Comparison of ENCODE assay signal across 8 cellular contexts in genomic region chr16:68238029-68238345, GRCh38. TPM values are rescaled to one million over a fixed set of nuclear protein-coding genes. Genes with fewer than 3 reads are reported as not detected.
DNase-seq lines count a peak whose midpoint lies in the region; ATAC-seq and TF ChIP-seq lines count a peak whose summit lies in the region.

No MANE protein-coding gene starts in this region.

- ATAC-seq in HG02571 (IDR thresholded peaks at IDR 0.05; ENCODE audit: unreplicated experiment) (peak; percentile 9), GM21423 (IDR thresholded peaks at IDR 0.05; ENCODE audit: unreplicated experiment) (no peak), HG03354 (IDR thresholded peaks at IDR 0.05; ENCODE audit: poor library complexity, severe bottlenecking, unreplicated experiment) (no peak)

- peak overlapping the region; percentile 94 for H3K27ac ChIP-seq in AG04450 (ENCODE audit: low read depth, low read length)
- H3K27ac ChIP-seq in brain microvascular endothelial cell, result peak overlapping the region; percentile 67

- no peak for DNase-seq in AG04450 (ENCODE audit: low read depth, low spot score)
- DNase-seq in brain microvascular endothelial cell, result no peak
- no peak for DNase-seq in central memory CD4-positive, alpha-beta T cell
- DNase-seq in activated CD4-positive, alpha-beta T cell treated with anti-CD3 and anti-CD28 coated beads for 48 hours, result no peak

- in situ Hi-C loops in brain microvascular endothelial cell (cut with HindIII; ENCODE audit: low pct_ligation_motif_present, low sequenced_read_pairs), result no loop called here

- peak overlapping the region; percentile 67 for H3K4me3 ChIP-seq in AG04450 (ENCODE audit: low read depth, low read length)
- H3K4me3 ChIP-seq in brain microvascular endothelial cell (ENCODE audit: low read depth, low read length), result peak overlapping the region; percentile 61
- H3K4me3 ChIP-seq in mononuclear cell (ENCODE audit: low read length), result peak overlapping the region; percentile 54

- POLR2A ChIA-PET in AG04450 (lab: Yijun Ruan, JAX), result interaction anchor here (0.7 to 1.9 kb wide), 4 partner anchors 26 to 1370 kb away, joined by 3 to 13 read pairs (median 12); partner anchors contain the start of genes NFATC3, PRMT7, SLC7A6 and SLC7A6OS

- H3K9me3 ChIP-seq in AG04450 (ENCODE audit: control insufficient read depth, insufficient read depth, low read length) (peaks cover 7% of the 10 kb centered on the region; the same call in 1 of the 2 replicates), mononuclear cell (ENCODE audit: low read depth, low read length) (no peaks in the 10 kb centered on the region)

- peaks cover 40% of the 10 kb centered on the region for H3K4me1 ChIP-seq in mononuclear cell (ENCODE audit: insufficient read depth, low read length)

- H3K36me3 ChIP-seq in brain microvascular endothelial cell (replicated peaks), result no peaks in the 10 kb centered on the region

- CTCF ChIA-PET in AG04450 (lab: Charles Lee), result interaction anchor here (1.6 kb wide), 1 partner anchor 91 kb away, joined by 14 read pairs; no protein-coding TSS in a partner anchor

- H3K27me3 ChIP-seq in AG04450 (ENCODE audit: control insufficient read depth, insufficient read depth, low read length) (no peaks in the 10 kb centered on the region), brain microvascular endothelial cell (replicated peaks) (no peaks in the 10 kb centered on the region), mononuclear cell (ENCODE audit: insufficient read depth, low read length) (peaks cover 7% of the 10 kb centered on the region)

- TF ChIP-seq CTCF in AG04450 (IDR thresholded peaks at IDR 0.05; ENCODE audit: low read depth, low read length) (no peak), brain microvascular endothelial cell (IDR thresholded peaks at IDR 0.05; ENCODE audit: low read depth, low read length, missing control alignments) (no peak)

RNA-seq across cellular contexts. Expression of gene ESRP2, which starts 2.1 kb away (rescaled TPM):
- 0.01 and 0.14 TPM in 2 replicates for polyA plus RNA-seq in AG04450 (2011; rRNA removed)
- polyA minus RNA-seq in AG04450 (2011; rRNA and poly(A)+ RNA removed), result 0.23 TPM in 1 of 2 replicates, not detected in the other
- 0.10 TPM for total RNA-seq in mononuclear cell

RNA-seq across cellular contexts. Expression of gene PLA2G15, which starts 7.2 kb away (rescaled TPM):
- polyA plus RNA-seq in AG04450 (2011; rRNA removed), result 15.7 and 18.7 TPM in 2 replicates
- polyA minus RNA-seq in AG04450 (2011; rRNA and poly(A)+ RNA removed), result 9.6 and 14.9 TPM in 2 replicates
- 10.1 TPM for total RNA-seq in mononuclear cell

RNA-seq across cellular contexts. Expression of gene SLC7A6, which starts 26.3 kb away (rescaled TPM):
- 27.4 and 30.3 TPM in 2 replicates for polyA plus RNA-seq in AG04450 (2011; rRNA removed)
- 53.3 and 73.9 TPM in 2 replicates for polyA minus RNA-seq in AG04450 (2011; rRNA and poly(A)+ RNA removed)
- total RNA-seq in mononuclear cell, result 76.8 TPM
